8 cellular contexts compared by ENCODE assay signal in the genomic region with DNA sequence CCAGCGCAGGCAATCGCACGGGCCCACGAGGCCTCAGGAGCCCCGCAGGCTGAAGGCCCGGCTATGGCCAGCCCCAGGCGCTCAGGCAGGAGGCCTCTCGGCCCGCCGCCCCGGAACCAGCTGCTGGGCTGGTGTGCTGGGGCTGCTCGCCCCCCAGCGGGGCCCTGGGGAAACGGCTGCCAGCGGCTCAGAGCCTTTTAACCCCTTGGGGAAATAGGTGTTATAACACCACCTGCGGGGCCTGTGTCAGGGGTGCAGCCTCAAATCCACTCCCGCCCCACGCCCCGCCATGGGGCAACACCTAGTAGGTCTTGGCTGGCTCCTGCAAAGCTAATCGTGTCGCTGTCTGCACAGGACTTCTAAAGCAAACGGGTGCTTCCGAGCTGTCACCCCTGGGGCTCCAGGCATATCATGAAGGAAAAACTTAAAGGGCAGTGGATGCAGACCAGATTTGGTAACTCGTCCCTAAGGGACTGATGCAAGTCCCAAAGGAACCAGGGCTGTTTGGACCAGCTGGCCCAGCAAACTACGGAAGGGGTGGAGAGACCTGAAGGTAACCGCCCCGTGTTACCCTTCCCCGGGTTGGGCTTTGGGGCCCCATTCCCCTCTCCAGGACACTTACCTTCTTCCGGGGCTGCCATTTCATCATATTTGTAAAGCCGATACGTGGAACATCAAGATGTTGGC.
DNase-seq lines count a peak whose midpoint lies in the region; ATAC-seq and TF ChIP-seq lines count a peak whose summit lies in the region.

No MANE protein-coding gene starts in this region.

- H3K4me1 Mint-ChIP-seq in CD14-positive monocyte: peaks cover 29% of the 10 kb centered on the region

- no peaks in the 10 kb centered on the region for H3K9me3 Mint-ChIP-seq in CD14-positive monocyte

- ATAC-seq in HG02759 (IDR thresholded peaks at IDR 0.05; ENCODE audit: unreplicated experiment) (peak; percentile 62), GM19455 (IDR thresholded peaks at IDR 0.05; ENCODE audit: unreplicated experiment) (no peak)

- peak overlapping the region; percentile 52 for H3K4me3 ChIP-seq in astrocyte of the cerebellum (ENCODE audit: low read depth, low read length)
- H3K4me3 ChIP-seq in prostate gland: peak overlapping the region; percentile 45
- peak overlapping the region; percentile 63 for H3K4me3 ChIP-seq in urinary bladder (ENCODE audit: low read depth, low read length)

- in situ Hi-C loops in astrocyte of the cerebellum (cut with HindIII; ENCODE audit: low sequenced_read_pairs): no loop called here

- no peaks in the 10 kb centered on the region for H3K27me3 ChIP-seq in prostate gland (replicated peaks; ENCODE audit: insufficient read depth)

- H3K4me1 ChIP-seq in prostate gland (replicated peaks): peaks cover 6% of the 10 kb centered on the region
- peaks cover 1% of the 10 kb centered on the region for H3K4me1 ChIP-seq in urinary bladder (ENCODE audit: insufficient read depth)

- H3K27ac ChIP-seq in prostate gland: peak overlapping the region; percentile 62 to 67
- peak overlapping the region; percentile 49 for H3K27ac ChIP-seq in urinary bladder (ENCODE audit: low read depth)

- TF ChIP-seq CTCF in CD14-positive monocyte (IDR thresholded peaks at IDR 0.05) (peak; percentile 76), astrocyte of the cerebellum (IDR thresholded peaks at IDR 0.05; ENCODE audit: low read depth, low read length, missing control alignments) (peak; percentile 72), prostate gland (IDR thresholded peaks at IDR 0.05) (peak in 3 of 4 experiments; percentile 49 to 77 (median 71))

- peak overlapping the region in 4 of 7 donors; percentile 28 to 42 (median 40) for H3K27ac Mint-ChIP-seq in CD14-positive monocyte

- no peaks in the 10 kb centered on the region for H3K36me3 ChIP-seq in prostate gland
- H3K36me3 ChIP-seq in urinary bladder (ENCODE audit: insufficient read depth): no peaks in the 10 kb centered on the region

- no peaks in the 10 kb centered on the region for H3K9me3 ChIP-seq in prostate gland

- H3K4me3 Mint-ChIP-seq in CD14-positive monocyte: peak overlapping the region; percentile 83 to 95

- peaks cover 0 to 10% (median 5%) of the 10 kb centered on the region in 3 donors for H3K27me3 Mint-ChIP-seq in CD14-positive monocyte (ENCODE audit: low read depth in 3 of 3)

- no peaks in the 10 kb centered on the region for H3K36me3 Mint-ChIP-seq in CD14-positive monocyte

- 2% methylated on average over 27 of the region's 31 CpGs for WGBS in prostate gland
- WGBS in urinary bladder: under 1% methylated on average over 31 of the region's 31 CpGs

- DNase-seq in CD14-positive monocyte (ENCODE audit: low spot score) (peak; percentile 63), T-helper 9 cell (peak; percentile 3), astrocyte of the cerebellum (ENCODE audit: low read depth) (peak; percentile 37), hepatic stellate cell (ENCODE audit: low spot score) (peak; percentile 80), prostate gland (ENCODE audit: low spot score) (peak; percentile 58)

- no peak for TF ChIP-seq POLR2A in prostate gland (IDR thresholded peaks at IDR 0.05)

- intact Hi-C loops in CD14-positive monocyte (cut with micrococcal nuclease) (no loop called here), prostate gland (cut with DNase I) (loop anchor here (5.0 kb wide), 2 partner anchors 385 to 390 kb away; no protein-coding TSS in a partner anchor)

Comparison
In these comparisons a context has a peak if more than half of its experiments do, and no peak if none do; other contexts are left out.
1. DNase-seq: peak in every context shown above with its lines; median percentile 80 in hepatic stellate cell; 63 in CD14-positive monocyte; 58 in prostate gland; 37 in astrocyte of the cerebellum; 3 in T-helper 9 cell.